24 cellular contexts compared by ENCODE assay signal in genomic region chr21:35254752-35255138, GRCh38.
DNase-seq lines count a peak whose midpoint lies in the region; ATAC-seq, FAIRE-seq and TF ChIP-seq lines count a peak whose summit lies in the region.
"Had no signal": no experiment of that assay in that cellular context is flagged by ENCODE, and none has a peak within 500 bp of the region (broad histone marks: within the 10 kb centered on the region; RNA-seq: fewer than 3 reads in every experiment).

No MANE protein-coding gene starts in this region.

- no peaks in the 10 kb centered on the region for H4K20me1 ChIP-seq in HepG2 (ENCODE audit: insufficient read depth, low read length)

- H3K36me3 ChIP-seq in prostate gland: no peaks in the 10 kb centered on the region
- no peaks in the 10 kb centered on the region for H3K36me3 ChIP-seq in effector memory CD4-positive, alpha-beta T cell (ENCODE audit: control insufficient read depth, insufficient read depth, low read length)
- no peaks in the 10 kb centered on the region for H3K36me3 ChIP-seq in HepG2 (replicated peaks in 1 of 2; ENCODE audit: control insufficient read depth in 1 of 2, insufficient read depth in 2 of 2, low read length in 2 of 2)

- no TSS peak for BruUV-seq in HepG2 (replicated peaks; lab: Mats Ljungman, UMichigan)

- H3K4me2 ChIP-seq in HepG2 (ENCODE audit: low read depth, low read length): no peak overlapping the region

- peaks cover 4% of the 10 kb centered on the region for H3K36me3 Mint-ChIP-seq in chondrocyte (ENCODE audit: low read depth)
- H3K36me3 Mint-ChIP-seq: brain had no signal

- H3K4me3 Mint-ChIP-seq in chondrocyte (ENCODE audit: unreplicated experiment): no peak overlapping the region
- H3K4me3 Mint-ChIP-seq: activated B cell treated with CpG ODN at 0.5 μM for 24 hours; activated naive CD8-positive, alpha-beta T cell; activated T-cell treated with anti-CD3 and anti-CD28 coated beads, Interleukin-2, amount 50 U/mL, for 72 hours; brain; T-helper 17 cell had no signal

- no peak for TF ChIP-seq RAD21 in HepG2 (CRISPR knock-in tag; IDR thresholded peaks at IDR 0.05)

- no peaks in the 10 kb centered on the region for H3K27me3 ChIP-seq in right cardiac atrium (ENCODE audit: control insufficient read depth, insufficient read depth)
- H3K27me3 ChIP-seq in prostate gland (replicated peaks; ENCODE audit: insufficient read depth): no peaks in the 10 kb centered on the region
- no peaks in the 10 kb centered on the region for H3K27me3 ChIP-seq in effector memory CD4-positive, alpha-beta T cell (replicated peaks; ENCODE audit: control insufficient read depth, insufficient read depth, low read length, poor library complexity, severe bottlenecking)
- no peaks in the 10 kb centered on the region; a peak in 1 of 5 replicates for H3K27me3 ChIP-seq in HepG2 (ENCODE audit: control insufficient read depth in 1 of 2, insufficient read depth in 2 of 2, low read length in 2 of 2)

- H3K27ac Mint-ChIP-seq in chondrocyte (ENCODE audit: unreplicated experiment): peak overlapping the region; percentile 94
- H3K27ac Mint-ChIP-seq: activated B cell treated with CpG ODN at 0.5 μM for 24 hours; activated naive CD8-positive, alpha-beta T cell; activated T-cell treated with anti-CD3 and anti-CD28 coated beads, Interleukin-2, amount 50 U/mL, for 72 hours; T-helper 17 cell had no signal

- intact Hi-C loops in right cardiac atrium (cut with DNase I) (no loop called here), left cardiac atrium (cut with DNase I) (loop anchor here in 1 of 2 donors (5.0 kb wide), 1 partner anchor 47 kb away; no protein-coding TSS in a partner anchor), prostate gland (cut with DNase I) (loop anchor here (5.0 kb wide), 2 partner anchors 47 to 362 kb away; no protein-coding TSS in a partner anchor), HepG2 (cut with micrococcal nuclease; ENCODE audit: unreplicated experiment) (no loop called here)

- CTCF ChIA-PET in HepG2 (lab: Yijun Ruan, JAX; ENCODE audit: low intra/inter-chr PET ratio, low total read pairs): no interaction called here

- WGBS in right cardiac atrium: 51% methylated on average over 2 of the region's 2 CpGs
- WGBS in prostate gland: 59% methylated on average over 2 of the region's 2 CpGs
- 39% methylated on average over 2 of the region's 2 CpGs for WGBS in HepG2 (ENCODE audit: low lambda C conversion rate)

- H3K9me3 Mint-ChIP-seq in chondrocyte (ENCODE audit: low read depth): peaks cover 4% of the 10 kb centered on the region

- no peak for FAIRE-seq in HepG2 (lab: Jason Lieb, UNC)
- FAIRE-seq: endothelial cell of umbilical vein, GM12891, small intestine, urothelium cell line had no signal

- no peaks in the 10 kb centered on the region for H3K27me3 Mint-ChIP-seq in chondrocyte (ENCODE audit: low read depth)
- H3K27me3 Mint-ChIP-seq: activated naive CD8-positive, alpha-beta T cell; brain had no signal

- H3K9me3 ChIP-seq in right cardiac atrium (ENCODE audit: control insufficient read depth, low read length) (no peaks in the 10 kb centered on the region), prostate gland (no peaks in the 10 kb centered on the region), HepG2 (ENCODE audit: low read length) (no peaks in the 10 kb centered on the region)
- no peaks in the 10 kb centered on the region for H3K9me3 ChIP-seq in effector memory CD4-positive, alpha-beta T cell (ENCODE audit: control insufficient read depth, low read length)

- POLR2A ChIA-PET in HepG2 (lab: Yijun Ruan, JAX): no interaction called here

- H3K4me3 ChIP-seq in right cardiac atrium (ENCODE audit: low read length): no peak overlapping the region
- H3K4me3 ChIP-seq in prostate gland: no peak overlapping the region
- H3K4me3 ChIP-seq in effector memory CD4-positive, alpha-beta T cell (ENCODE audit: insufficient read depth, low read depth, low read length, poor library complexity, severe bottlenecking): no peak overlapping the region
- no peak overlapping the region for H3K4me3 ChIP-seq in HepG2 (replicated peaks in 1 of 3; ENCODE audit: insufficient read depth in 1 of 3, low read depth in 2 of 3, low read length in 3 of 3)
- H3K4me3 ChIP-seq: coronary artery had no signal

- no peaks in the 10 kb centered on the region for H3K79me2 ChIP-seq in HepG2 (ENCODE audit: insufficient read depth, low read length)

- no peak for ATAC-seq in right cardiac atrium
- ATAC-seq in left cardiac atrium: no peak
- no peak for ATAC-seq in HepG2
- ATAC-seq: activated T-cell treated with anti-CD3 and anti-CD28 coated beads, Interleukin-2, amount 50 U/mL, for 72 hours; T-helper 17 cell had no signal

- TF ChIP-seq CTCF in chondrocyte (IDR thresholded peaks at IDR 0.05) (no peak), prostate gland (IDR thresholded peaks at IDR 0.05) (no peak), HepG2 (CRISPR knock-in tag; IDR thresholded peaks at IDR 0.05) (no peak)

- TF ChIP-seq POLR2A in prostate gland (IDR thresholded peaks at IDR 0.05): no peak
- no peak for TF ChIP-seq POLR2A in HepG2 (IDR thresholded peaks at IDR 0.05; ENCODE audit: insufficient read depth in 1 of 2, low read depth in 2 of 2, low read length in 2 of 2)

- H3K27ac ChIP-seq in right cardiac atrium (ENCODE audit: low read length): peak overlapping the region; percentile 13
- peak overlapping the region; percentile 80 to 85 for H3K27ac ChIP-seq in prostate gland
- no peak overlapping the region for H3K27ac ChIP-seq in effector memory CD4-positive, alpha-beta T cell (ENCODE audit: insufficient read depth, low read length, poor library complexity, severe bottlenecking)
- no peak overlapping the region for H3K27ac ChIP-seq in HepG2 (ENCODE audit: extremely low read length, insufficient read depth, low read length)
- H3K27ac ChIP-seq: C4-2B, coronary artery had no signal

- H2AFZ ChIP-seq in HepG2 (ENCODE audit: low read length): no peak overlapping the region

- DNase-seq in right cardiac atrium: no peak
- no peak for DNase-seq in left cardiac atrium
- no peak for DNase-seq in chondrocyte (ENCODE audit: low spot score)
- no peak for DNase-seq in prostate gland (ENCODE audit: low spot score)
- no peak for DNase-seq in foreskin melanocyte
- no peak for DNase-seq in effector memory CD4-positive, alpha-beta T cell
- DNase-seq in HepG2 (ENCODE audit: low spot score): no peak
- DNase-seq in activated naive CD4-positive, alpha-beta T cell (lab: John Stamatoyannopoulos, UW): no peak
- DNase-seq: ACHN; activated B cell treated with CpG ODN at 0.5 μM for 24 hours; activated T-cell treated with anti-CD3 and anti-CD28 coated beads, Interleukin-2, amount 50 U/mL, for 72 hours; H7; occipital lobe; SHP77 treated with DMSO at 0.1 percent for 48 hours; stimulated activated CD4-positive, alpha-beta T cell treated with anti-CD3 and anti-CD28 coated beads, Interleukin-4, amount 100 ng/mL, for 24 hours; T-helper 17 cell had no signal

- in situ Hi-C loops in HepG2 (cut with HindIII; ENCODE audit: extremely low pct_ligation_motif_present, low pct_unique_long_range_greater_than_20kb): no loop called here

- H3K4me1 ChIP-seq in right cardiac atrium (ENCODE audit: control insufficient read depth, insufficient read depth, low read length) (no peaks in the 10 kb centered on the region), prostate gland (replicated peaks) (no peaks in the 10 kb centered on the region), HepG2 (ENCODE audit: insufficient read depth, low read length) (no peaks in the 10 kb centered on the region)
- no peaks in the 10 kb centered on the region for H3K4me1 ChIP-seq in effector memory CD4-positive, alpha-beta T cell (ENCODE audit: control insufficient read depth, insufficient read depth, low read length, poor library complexity, severe bottlenecking)

- H3K4me1 Mint-ChIP-seq in chondrocyte (ENCODE audit: low read depth): peaks cover 63% of the 10 kb centered on the region
- H3K4me1 Mint-ChIP-seq: activated B cell treated with CpG ODN at 0.5 μM for 24 hours, T-helper 17 cell had no signal

- no peak overlapping the region for H3K9ac ChIP-seq in HepG2 (ENCODE audit: insufficient read depth, low read depth, low read length)

- TF ChIP-seq EP300 in HepG2 (IDR thresholded peaks at IDR 0.05; ENCODE audit: low read depth in 2 of 2, low read length in 2 of 2): no peak
- TF ChIP-seq EP300 in HepG2 (CRISPR knock-in tag; IDR thresholded peaks at IDR 0.05; ENCODE audit: borderline replicate concordance): no peak

TF ChIP-seq in HepG2, 621 proteins besides CTCF, POLR2A, EP300 and RAD21:
- no peak for TF ChIP-seq REXO4 (CRISPR knock-in tag; IDR thresholded peaks at IDR 0.05; ENCODE audit: borderline replicate concordance)
- TF ChIP-seq ZNF317 (CRISPR knock-in tag; IDR thresholded peaks at IDR 0.05): no peak
- TF ChIP-seq CBX1 (IDR thresholded peaks at IDR 0.05; ENCODE audit: low read depth): no peak
- TF ChIP-seq ZNF20 (CRISPR knock-in tag; IDR thresholded peaks at IDR 0.05): no peak

Comparison
In these comparisons a context has a peak if more than half of its experiments do, and no peak if none do; other contexts are left out.
1. H3K27ac ChIP-seq: peak in right cardiac atrium (single experiment) and prostate gland (2 of 2); none in effector memory CD4-positive, alpha-beta T cell (single experiment) and HepG2 (single experiment).